In the genomic region with DNA sequence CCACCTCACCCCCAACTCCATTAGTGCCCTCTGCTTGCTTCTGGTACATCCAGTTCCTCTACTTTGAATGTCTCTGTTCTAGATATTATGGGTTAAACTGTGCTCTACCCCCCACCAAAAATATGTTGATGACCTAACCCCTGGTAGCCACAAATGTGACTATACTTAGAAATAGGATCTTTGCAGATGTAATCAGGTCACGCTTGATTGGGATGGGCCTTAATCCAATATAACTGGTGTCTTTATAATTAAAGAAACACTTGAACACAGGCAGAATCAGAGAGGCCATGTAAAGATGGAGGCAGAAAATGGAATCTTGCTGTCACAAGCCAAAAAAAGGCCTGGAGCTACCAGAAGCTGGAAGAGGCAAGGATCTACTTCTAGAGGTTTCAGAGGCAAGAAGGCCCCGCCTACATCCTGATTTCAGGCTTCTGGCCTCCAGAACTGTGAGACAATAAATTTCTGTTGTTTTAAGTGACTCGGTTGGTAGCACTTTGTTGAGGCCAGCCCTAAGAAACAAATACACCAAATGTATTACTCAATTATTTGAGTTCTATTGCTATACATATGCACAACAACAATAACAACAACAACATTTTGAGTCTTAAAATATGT, we compare ENCODE assay signal across 19 cellular contexts.
A peak's percentile ranks its signal among the peaks of the same experiment; 100 is the strongest.
DNase-seq lines count a peak whose midpoint lies in the region; ATAC-seq and TF ChIP-seq lines count a peak whose summit lies in the region.
"Had no signal": no experiment of that assay in that cellular context is flagged by ENCODE, and none has a peak within 500 bp of the region (broad histone marks: within the 10 kb centered on the region; RNA-seq: fewer than 3 reads in every experiment).

No MANE protein-coding gene starts in this region.

- ATAC-seq in HG03378 (IDR thresholded peaks at IDR 0.05; ENCODE audit: unreplicated experiment) (peak; percentile 60), aorta (ENCODE audit: low FRiP score) (no peak)
- ATAC-seq: activated CD8-positive, alpha-beta T cell treated with anti-CD3 and anti-CD28 coated beads for 36 hours; activated T-cell treated with anti-CD3 and anti-CD28 coated beads, Interleukin-2, amount 50 U/mL, for 72 hours; Panc1; pancreas had no signal

- intact Hi-C loops in aorta (cut with DNase I): no loop called here

- in situ Hi-C loops in GM13976 (cut with MboI; ENCODE audit: low sequenced_read_pairs, unreplicated experiment): no loop called here

- WGBS in aorta, 2 donors: 91 to 94% methylated on average over 3 of the region's 3 CpGs

- no peak overlapping the region for H3K4me3 ChIP-seq in aorta (ENCODE audit: low read length in 2 of 2)
- H3K4me3 ChIP-seq: pancreas had no signal

- no peak overlapping the region for H3K27ac ChIP-seq in aorta (ENCODE audit: low read depth in 1 of 2, low read length in 2 of 2)
- H3K27ac ChIP-seq: pancreas had no signal

- H3K36me3 ChIP-seq in aorta (ENCODE audit: control insufficient read depth in 1 of 2, insufficient read depth in 2 of 2, low read length in 1 of 2): no peaks in the 10 kb centered on the region
- H3K36me3 ChIP-seq: pancreas had no signal

- TF ChIP-seq CTCF in GM13976 (IDR thresholded peaks at IDR 0.05; ENCODE audit: borderline replicate concordance, control extremely low read depth, extremely low read depth, insufficient read depth, missing control alignments): no peak

- no peaks in the 10 kb centered on the region for H3K9me3 ChIP-seq in aorta (ENCODE audit: control insufficient read depth, low read length)
- H3K9me3 ChIP-seq: pancreas had no signal

- H3K27me3 ChIP-seq in aorta (ENCODE audit: control insufficient read depth in 1 of 2, insufficient read depth in 2 of 2, low read length in 1 of 2): no peaks in the 10 kb centered on the region
- H3K27me3 ChIP-seq: pancreas had no signal

- peak; percentile 56 for DNase-seq in EH (ENCODE audit: low read depth)
- peak; percentile 39 for DNase-seq in OCI-M1 (lab: John Stamatoyannopoulos, UW)
- DNase-seq in myocyte (ENCODE audit: low read depth): peak; percentile 81
- no peak for DNase-seq in aorta
- DNase-seq in activated CD4-positive, alpha-beta T cell treated with anti-CD3 and anti-CD28 coated beads, Interleukin-2, amount 50 U/mL, for 48 hours: no peak
- DNase-seq in DMS53 treated with DMSO at 0.1 percent for 48 hours (lab: John Stamatoyannopoulos, UW; ENCODE audit: unreplicated experiment): no peak
- DNase-seq in GM13976 (ENCODE audit: low spot score): no peak
- DNase-seq: activated CD8-positive, alpha-beta T cell treated with anti-CD3 and anti-CD28 coated beads for 36 hours; activated naive CD8-positive, alpha-beta T cell treated with anti-CD3 and anti-CD28 coated beads, Interleukin-2, amount 10 ng/mL, durations not matched to agents 7 days and 5 days; activated T-cell treated with anti-CD3 and anti-CD28 coated beads, Interleukin-2, amount 50 U/mL, for 72 hours; AML-193; dermis blood vessel endothelial cell; glutamatergic neuron; MM.1S; NCI-H524 treated with DMSO at 0.1 percent for 48 hours; pancreas; stimulated activated CD4-positive, alpha-beta T cell treated with anti-CD3 and anti-CD28 coated beads, Interleukin-4, amount 100 ng/mL, for 24 hours had no signal

- H3K4me1 ChIP-seq in aorta (ENCODE audit: control insufficient read depth in 1 of 2, insufficient read depth in 2 of 2, low read length in 2 of 2): peaks cover 0 to 6% of the 10 kb centered on the region in 2 donors
- H3K4me1 ChIP-seq: pancreas had no signal

Comparison
In these comparisons a context has a peak if more than half of its experiments do, and no peak if none do; other contexts are left out.
1. DNase-seq: peak in EH (single experiment), OCI-M1 (single experiment) and myocyte (single experiment); none in aorta (0 of 2), activated CD4-positive, alpha-beta T cell treated with anti-CD3 and anti-CD28 coated beads, Interleukin-2, amount 50 U/mL, for 48 hours (0 of 2), DMS53 treated with DMSO at 0.1 percent for 48 hours (single experiment) and GM13976 (single experiment).